In genomic region chr2:97315358-97315757, GRCh38 we compare ENCODE assay signal across 7 cellular contexts.
DNase-seq lines count a peak whose midpoint lies in the region; ATAC-seq, FAIRE-seq and TF ChIP-seq lines count a peak whose summit lies in the region.
"Not testable (repeated sequence)": the region's sequence is repeated elsewhere in the genome, so short reads cannot be mapped to it uniquely, and the experiment has no call there.

No MANE protein-coding gene starts in this region.

- not testable (repeated sequence) for TF ChIP-seq EP300 in A549 (IDR thresholded peaks at IDR 0.05); HepG2 (IDR thresholded peaks at IDR 0.05; ENCODE audit: low read depth in 2 of 2, low read length in 2 of 2); HepG2 (CRISPR knock-in tag; IDR thresholded peaks at IDR 0.05; ENCODE audit: borderline replicate concordance); sigmoid colon (IDR thresholded peaks at IDR 0.05)

- H3K9me3 Mint-ChIP-seq in activated CD4-positive, alpha-beta T cell treated with anti-CD3 and anti-CD28 coated beads, Interleukin-2, amount 10 ng/mL, durations not matched to agents 24 days and 14 days; natural killer cell treated with Interleukin-12 subunit alpha and Interleukin-12 subunit beta and Interleukin-15 and Interleukin-18, amount 100 ng/mL, for 72 hours: not testable (repeated sequence)

- H3K4me3 ChIP-seq in A549; HepG2 (replicated peaks in 1 of 3; ENCODE audit: insufficient read depth in 1 of 3, low read depth in 2 of 3, low read length in 3 of 3); sigmoid colon; upper lobe of right lung: not testable (repeated sequence)

- ATAC-seq in A549 (peak; percentile 29 to 47; a peak in 2 of 6 replicates), HepG2 (0 out of 3 replicates have a peak, but pooled peaks have one; percentile 28), upper lobe of right lung (peak; percentile 41)
- ATAC-seq in natural killer cell treated with Interleukin-12 subunit alpha and Interleukin-12 subunit beta and Interleukin-15 and Interleukin-18, amount 100 ng/mL, for 72 hours, result peak; percentile 36 to 62

- H2AFZ ChIP-seq in HepG2 (ENCODE audit: low read length), result not testable (repeated sequence)

- WGBS in A549 (ENCODE audit: missing lambda C conversion rate), result 18% methylated on average over 3 of the region's 4 CpGs
- 27% methylated on average over 3 of the region's 4 CpGs for WGBS in HepG2 (ENCODE audit: low lambda C conversion rate)
- WGBS in sigmoid colon, 2 donors, result 94 to 96% methylated on average over 2 of the region's 4 CpGs

- DNase-seq in A549 (ENCODE audit: low read depth in 1 of 2, low spot score in 1 of 2); HepG2 (ENCODE audit: low spot score); natural killer cell treated with Interleukin-12 subunit alpha and Interleukin-12 subunit beta and Interleukin-15 and Interleukin-18, amount 100 ng/mL, for 72 hours (ENCODE audit: low spot score): not testable (repeated sequence)
- DNase-seq in activated CD4-positive, alpha-beta T cell treated with anti-CD3 and anti-CD28 coated beads, Interleukin-2, amount 10 ng/mL, durations not matched to agents 24 days and 14 days, result peak; percentile 33
- DNase-seq in cardiac septum (ENCODE audit: low spot score), result peak; percentile 27
- DNase-seq in sigmoid colon, result peak; percentile 19
- DNase-seq in upper lobe of right lung, result peak; percentile 2

- not testable (repeated sequence) for H3K4me1 ChIP-seq in A549; HepG2 (ENCODE audit: insufficient read depth, low read length); sigmoid colon; upper lobe of right lung

- H3K9me3 ChIP-seq in A549; HepG2 (ENCODE audit: low read length); sigmoid colon; upper lobe of right lung: not testable (repeated sequence)

- TF ChIP-seq RAD21 in A549 (conservative IDR thresholded peaks at IDR 0.05 in 1 of 2, IDR thresholded peaks at IDR 0.05 in 1 of 2); HepG2 (CRISPR knock-in tag; IDR thresholded peaks at IDR 0.05): not testable (repeated sequence)

- BruUV-seq in HepG2 (replicated peaks; lab: Mats Ljungman, UMichigan), result not testable (repeated sequence)

- not testable (repeated sequence) for TF ChIP-seq CTCF in A549 (IDR thresholded peaks at IDR 0.05); HepG2 (CRISPR knock-in tag; IDR thresholded peaks at IDR 0.05); sigmoid colon (IDR thresholded peaks at IDR 0.05); upper lobe of right lung (IDR thresholded peaks at IDR 0.05)

- H3K36me3 ChIP-seq in HepG2 (replicated peaks in 1 of 2; ENCODE audit: control insufficient read depth in 1 of 2, insufficient read depth in 2 of 2, low read length in 2 of 2); sigmoid colon; upper lobe of right lung: not testable (repeated sequence)

- not testable (repeated sequence) for H4K20me1 ChIP-seq in HepG2 (ENCODE audit: insufficient read depth, low read length)

- FAIRE-seq in A549 (lab: Jason Lieb, UNC); HepG2 (lab: Jason Lieb, UNC): not testable (repeated sequence)

- POLR2A ChIA-PET in A549 (lab: Yijun Ruan, JAX); HepG2 (lab: Yijun Ruan, JAX): not testable (repeated sequence)

- H3K27me3 Mint-ChIP-seq in activated CD4-positive, alpha-beta T cell treated with anti-CD3 and anti-CD28 coated beads, Interleukin-2, amount 10 ng/mL, durations not matched to agents 24 days and 14 days; natural killer cell treated with Interleukin-12 subunit alpha and Interleukin-12 subunit beta and Interleukin-15 and Interleukin-18, amount 100 ng/mL, for 72 hours: not testable (repeated sequence)

- not testable (repeated sequence) for H3K27me3 ChIP-seq in HepG2 (ENCODE audit: control insufficient read depth in 1 of 2, insufficient read depth in 2 of 2, low read length in 2 of 2); sigmoid colon; upper lobe of right lung

- not testable (repeated sequence) for H3K4me1 Mint-ChIP-seq in activated CD4-positive, alpha-beta T cell treated with anti-CD3 and anti-CD28 coated beads, Interleukin-2, amount 10 ng/mL, durations not matched to agents 24 days and 14 days; natural killer cell treated with Interleukin-12 subunit alpha and Interleukin-12 subunit beta and Interleukin-15 and Interleukin-18, amount 100 ng/mL, for 72 hours (ENCODE audit: low read depth in 2 of 2)

- H3K27ac Mint-ChIP-seq in activated CD4-positive, alpha-beta T cell treated with anti-CD3 and anti-CD28 coated beads, Interleukin-2, amount 10 ng/mL, durations not matched to agents 24 days and 14 days; natural killer cell treated with Interleukin-12 subunit alpha and Interleukin-12 subunit beta and Interleukin-15 and Interleukin-18, amount 100 ng/mL, for 72 hours: not testable (repeated sequence)

- H3K36me3 Mint-ChIP-seq in activated CD4-positive, alpha-beta T cell treated with anti-CD3 and anti-CD28 coated beads, Interleukin-2, amount 10 ng/mL, durations not matched to agents 24 days and 14 days (ENCODE audit: low read depth); natural killer cell treated with Interleukin-12 subunit alpha and Interleukin-12 subunit beta and Interleukin-15 and Interleukin-18, amount 100 ng/mL, for 72 hours: not testable (repeated sequence)

- not testable (repeated sequence) for H3K4me3 Mint-ChIP-seq in activated CD4-positive, alpha-beta T cell treated with anti-CD3 and anti-CD28 coated beads, Interleukin-2, amount 10 ng/mL, durations not matched to agents 24 days and 14 days; natural killer cell treated with Interleukin-12 subunit alpha and Interleukin-12 subunit beta and Interleukin-15 and Interleukin-18, amount 100 ng/mL, for 72 hours

- not testable (repeated sequence) for H3K79me2 ChIP-seq in HepG2 (ENCODE audit: insufficient read depth, low read length)

- H3K9ac ChIP-seq in HepG2 (ENCODE audit: insufficient read depth, low read depth, low read length), result not testable (repeated sequence)

- CTCF ChIA-PET in A549 (lab: Yijun Ruan, JAX); HepG2 (lab: Yijun Ruan, JAX; ENCODE audit: low intra/inter-chr PET ratio, low total read pairs): not testable (repeated sequence)

- H3K27ac ChIP-seq in A549; HepG2 (ENCODE audit: extremely low read length, insufficient read depth, low read length); sigmoid colon; upper lobe of right lung: not testable (repeated sequence)

- intact Hi-C loops in activated CD4-positive, alpha-beta T cell treated with anti-CD3 and anti-CD28 coated beads, Interleukin-2, amount 10 ng/mL, durations not matched to agents 24 days and 14 days (cut with micrococcal nuclease); cardiac septum (cut with DNase I); HepG2 (cut with micrococcal nuclease; ENCODE audit: unreplicated experiment); sigmoid colon (cut with DNase I); upper lobe of right lung (cut with DNase I): not testable (repeated sequence)

- not testable (repeated sequence) for TF ChIP-seq POLR2A in A549 (IDR thresholded peaks at IDR 0.05; ENCODE audit: low read length); HepG2 (IDR thresholded peaks at IDR 0.05; ENCODE audit: insufficient read depth in 1 of 2, low read depth in 2 of 2, low read length in 2 of 2); sigmoid colon (IDR thresholded peaks at IDR 0.05)

- not testable (repeated sequence) for H3K4me2 ChIP-seq in A549; HepG2 (ENCODE audit: low read depth, low read length)

- in situ Hi-C loops in HepG2 (cut with HindIII; ENCODE audit: extremely low pct_ligation_motif_present, low pct_unique_long_range_greater_than_20kb), result not testable (repeated sequence)
